8 cellular contexts compared by ENCODE assay signal in genomic region chr4:128288689-128289106, GRCh38.
A peak's percentile ranks its signal among the peaks of the same experiment; 100 is the strongest.
DNase-seq lines count a peak whose midpoint lies in the region; ATAC-seq and TF ChIP-seq lines count a peak whose summit lies in the region.

No MANE protein-coding gene starts in this region.

- TF ChIP-seq CTCF in 22Rv1 (IDR thresholded peaks at IDR 0.05) (no peak), GM10266 (IDR thresholded peaks at IDR 0.05; ENCODE audit: control insufficient read depth, insufficient read depth, low read depth, missing control alignments) (no peak)

- peak overlapping the region; percentile 98 for H3K27ac ChIP-seq in 22Rv1
- peak overlapping the region; percentile 88 for H3K27ac ChIP-seq in angular gyrus (ENCODE audit: low read depth, low read length)

- DNase-seq in GM10266 (ENCODE audit: extremely low spot score) (peak; percentile 14), NCI-H82 (lab: John Stamatoyannopoulos, UW) (peak; percentile 82), iris pigment epithelial cell (ENCODE audit: low read depth) (peak; percentile 54), foreskin melanocyte (no peak)
- peak; percentile 35 for DNase-seq in stimulated activated naive B cell treated with anti-CD40 and anti-IgM and Interleukin-4, amounts not matched to agents 10 μg/mL and 1 μg/mL and 100 μg/mL, for 72 hours

- ATAC-seq in stimulated activated naive B cell treated with anti-CD40 and anti-IgM and Interleukin-4, amounts not matched to agents 10 μg/mL and 1 μg/mL and 100 μg/mL, for 72 hours (replicated peaks), result peak; percentile 7 to 20
- no peak for ATAC-seq in HG03469 (IDR thresholded peaks at IDR 0.05; ENCODE audit: unreplicated experiment)

- H3K4me3 Mint-ChIP-seq in stimulated activated naive B cell treated with anti-CD40 and anti-IgM and Interleukin-4, amounts not matched to agents 10 μg/mL and 1 μg/mL and 100 μg/mL, for 72 hours, result peak overlapping the region; percentile 81 to 82

- H3K9me3 Mint-ChIP-seq in stimulated activated naive B cell treated with anti-CD40 and anti-IgM and Interleukin-4, amounts not matched to agents 10 μg/mL and 1 μg/mL and 100 μg/mL, for 72 hours, result no peaks in the 10 kb centered on the region

- H3K36me3 Mint-ChIP-seq in stimulated activated naive B cell treated with anti-CD40 and anti-IgM and Interleukin-4, amounts not matched to agents 10 μg/mL and 1 μg/mL and 100 μg/mL, for 72 hours, result peaks cover 0 to 4% of the 10 kb centered on the region in 2 donors

- H3K27ac Mint-ChIP-seq in stimulated activated naive B cell treated with anti-CD40 and anti-IgM and Interleukin-4, amounts not matched to agents 10 μg/mL and 1 μg/mL and 100 μg/mL, for 72 hours, result peak overlapping the region; percentile 78

- H3K4me1 Mint-ChIP-seq in stimulated activated naive B cell treated with anti-CD40 and anti-IgM and Interleukin-4, amounts not matched to agents 10 μg/mL and 1 μg/mL and 100 μg/mL, for 72 hours, result peaks cover 6 to 24% of the 10 kb centered on the region in 2 donors

- H3K27me3 Mint-ChIP-seq in stimulated activated naive B cell treated with anti-CD40 and anti-IgM and Interleukin-4, amounts not matched to agents 10 μg/mL and 1 μg/mL and 100 μg/mL, for 72 hours, result no peaks in the 10 kb centered on the region
